ENCODE assay signal across 8 cellular contexts in the genomic region with DNA sequence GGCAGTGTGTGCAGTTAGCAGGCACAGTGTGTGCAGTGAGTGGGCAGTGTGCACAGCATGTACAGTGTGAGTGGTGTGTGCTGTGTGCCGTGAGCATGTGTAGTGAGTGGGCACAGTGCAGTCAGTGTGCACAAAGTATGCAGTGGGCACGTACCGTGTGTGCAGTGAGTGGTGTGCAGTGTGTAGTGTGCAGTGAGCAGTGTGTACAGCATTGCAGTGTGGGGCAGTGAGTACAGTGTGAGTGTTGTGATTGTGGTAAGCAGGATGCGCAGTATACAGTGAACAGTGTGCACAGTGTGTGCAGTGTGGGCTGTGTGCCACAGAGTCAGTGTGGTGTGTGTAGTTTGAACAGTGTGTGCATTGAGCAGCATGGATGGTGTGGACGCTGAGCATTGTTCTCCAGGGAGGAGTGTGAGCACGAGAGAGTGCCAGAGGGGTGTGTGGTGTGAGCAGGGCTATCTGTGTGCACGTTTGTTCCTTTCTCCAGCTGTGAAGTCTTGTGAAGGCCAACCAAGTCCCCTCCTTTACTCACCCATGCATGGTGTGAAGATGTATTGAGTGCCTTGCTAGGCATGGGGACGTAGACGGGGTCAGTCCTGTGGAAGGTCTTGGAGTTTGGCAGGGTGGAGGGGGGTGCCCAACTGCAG. TPM values are rescaled to one million over a fixed set of nuclear protein-coding genes. Genes with fewer than 3 reads are reported as not detected.
DNase-seq lines count a peak whose midpoint lies in the region; ATAC-seq, FAIRE-seq and TF ChIP-seq lines count a peak whose summit lies in the region.

No MANE protein-coding gene starts in this region.

- no peak overlapping the region for H3K14ac ChIP-seq in H1 (ENCODE audit: insufficient read length)

- peak overlapping the region; percentile 11; the same call in 1 of the 2 replicates for H2AK5ac ChIP-seq in H1 (ENCODE audit: low read depth, low read length)

- H3K4me3 ChIP-seq in ACC112 (ENCODE audit: low read depth, low read length) (peak overlapping the region; percentile 71), H1 (ENCODE audit: extremely low read depth in 1 of 4, insufficient read depth in 2 of 4, low read depth in 3 of 4, low read length in 4 of 4) (peak overlapping the region; percentile 51 to 70 (median 62))

- no peak for TF ChIP-seq EP300 in H1 (IDR thresholded peaks at IDR 0.05; ENCODE audit: borderline replicate concordance in 1 of 2, low read depth in 2 of 2, low read length in 2 of 2)

- TF ChIP-seq CTCF in H1 (IDR thresholded peaks at IDR 0.05; ENCODE audit: control extremely low read depth in 1 of 3, insufficient read depth in 1 of 3, low read depth in 1 of 3, low read length in 3 of 3) (no peak), nephron (IDR thresholded peaks at IDR 0.05; ENCODE audit: unreplicated experiment in 3 of 3) (no peak)

- H2AFZ ChIP-seq in ACC112 (ENCODE audit: low read length, unreplicated experiment) (no peak overlapping the region), H1 (ENCODE audit: low read length) (no peak overlapping the region)

- no peak overlapping the region for H3K27ac ChIP-seq in ACC112 (ENCODE audit: low read depth, low read length)
- no peak overlapping the region for H3K27ac ChIP-seq in H1 (ENCODE audit: low read depth, low read length)

- 88% methylated on average over 9 of the region's 9 CpGs; no CpG with 5 or more reads in 1 of the 2 experiments for WGBS in H1 (ENCODE audit: extremely low coverage in 1 of 2, insufficient coverage in 1 of 2, insufficient read length in 1 of 2, insufficient replicate concordance in 2 of 2, low coverage in 1 of 2, low lambda C conversion rate in 2 of 2, missing lambda C conversion rate in 1 of 2), 2 experiments

- POLR2A ChIA-PET in H1 (lab: Charles Lee; ENCODE audit: partially characterized antibody), result no interaction called here

- H3K4me1 ChIP-seq in ACC112 (ENCODE audit: control insufficient read depth, insufficient read depth, low read length, unreplicated experiment) (no peaks in the 10 kb centered on the region), H1 (replicated peaks in 1 of 4; ENCODE audit: control insufficient read depth in 3 of 4, insufficient read depth in 4 of 4, low read length in 3 of 4) (peaks cover 0 to 16% (median 9%) of the 10 kb centered on the region in 4 experiments; a peak in 6 of 7 replicates)

- DNase-seq in HTR-8/SVneo (ENCODE audit: insufficient read length, low spot score) (no peak), H1 (ENCODE audit: low read depth in 1 of 2, low spot score in 2 of 2) (no peak)

- no peak overlapping the region for H3K56ac ChIP-seq in H1 (replicated peaks; ENCODE audit: insufficient read length, low read depth, low read length)

- H3K27ac Mint-ChIP-seq in nephron, result no peak overlapping the region

- peaks cover 19% of the 10 kb centered on the region for H3K36me3 Mint-ChIP-seq in nephron (ENCODE audit: low read depth)

- FAIRE-seq in HTR-8/SVneo (lab: Jason Lieb, UNC), result peak; percentile 97
- FAIRE-seq in H1 (lab: Jason Lieb, UNC), result no peak

- H3K9ac ChIP-seq in H1 (replicated peaks in 1 of 4; ENCODE audit: extremely low read depth in 1 of 4, low read depth in 3 of 4, low read length in 3 of 4), result peak overlapping the region in 2 of 4 experiments; percentile 22 to 51; a peak in 3 of 7 replicates

- H3K18ac ChIP-seq in H1 (ENCODE audit: extremely low read depth, low read length), result no peak overlapping the region

- no peak overlapping the region for H4K5ac ChIP-seq in H1 (ENCODE audit: insufficient read length, low read depth, low read length)

- CTCF ChIA-PET in H1 (lab: Charles Lee; ENCODE audit: partially characterized antibody), result interaction anchor here (1.0 to 5.3 kb wide), 7 partner anchors 16 to 113 kb away, joined by 3 to 27 read pairs (median 4); partner anchors contain the start of gene SYCE3

- H2BK15ac ChIP-seq in H1 (ENCODE audit: low read length), result peak overlapping the region; percentile 33; the same call in 1 of the 2 replicates

- no peak for TF ChIP-seq RAD21 in H1 (IDR thresholded peaks at IDR 0.05 in 1 of 2, conservative IDR thresholded peaks at IDR 0.05 in 1 of 2; ENCODE audit: low read depth in 2 of 2, low read length in 2 of 2)

- H3K23ac ChIP-seq in H1 (ENCODE audit: insufficient read length), result no peak overlapping the region

- H2BK5ac ChIP-seq in H1 (ENCODE audit: low read depth, low read length), result peak overlapping the region; percentile 1; the same call in 1 of the 2 replicates

- peaks cover 19% of the 10 kb centered on the region for H3K27me3 Mint-ChIP-seq in nephron (ENCODE audit: low read depth)

- H3K36me3 ChIP-seq in ACC112 (ENCODE audit: insufficient read depth, low read length) (no peaks in the 10 kb centered on the region), H1 (ENCODE audit: control insufficient read depth in 2 of 4, insufficient read depth in 4 of 4, low read length in 3 of 4) (peaks cover 0 to 3% (median 0%) of the 10 kb centered on the region in 4 experiments; a peak in 2 of 8 replicates)

- no peaks in the 10 kb centered on the region for H3K9me3 Mint-ChIP-seq in nephron

- no peak for ATAC-seq in GM18861 (IDR thresholded peaks at IDR 0.05; ENCODE audit: unreplicated experiment)
- ATAC-seq in esophagus mucosa, result no peak
- ATAC-seq in HG03439 (IDR thresholded peaks at IDR 0.05; ENCODE audit: unreplicated experiment), result no peak
- ATAC-seq in GM21576 (IDR thresholded peaks at IDR 0.05; ENCODE audit: unreplicated experiment), result no peak

- peaks cover 5% of the 10 kb centered on the region; the same call in 1 of the 2 replicates for H3K79me1 ChIP-seq in H1 (ENCODE audit: low read depth, low read length)

- peaks cover 13% of the 10 kb centered on the region for H3K4me1 Mint-ChIP-seq in nephron

- peaks cover 12 to 14% of the 10 kb centered on the region in 2 experiments for H4K20me1 ChIP-seq in H1 (replicated peaks in 1 of 2; ENCODE audit: control insufficient read depth in 1 of 2, insufficient read depth in 2 of 2, low read length in 2 of 2)

- H2BK120ac ChIP-seq in H1 (replicated peaks; ENCODE audit: low read depth, low read length), result no peak overlapping the region

- no peaks in the 10 kb centered on the region for H3K79me2 ChIP-seq in ACC112 (ENCODE audit: control insufficient read depth, insufficient read depth, low read length, unreplicated experiment)
- H3K79me2 ChIP-seq in H1 (ENCODE audit: control insufficient read depth in 1 of 2, insufficient read depth in 2 of 2, low read length in 2 of 2), result peaks cover 0 to 5% of the 10 kb centered on the region in 2 experiments; a peak in 1 of 4 replicates

- H3K23me2 ChIP-seq in H1 (ENCODE audit: low read depth, low read length), result peaks cover 13% of the 10 kb centered on the region

- H3K9me3 ChIP-seq in H1 (ENCODE audit: insufficient read depth in 2 of 2, low read depth in 1 of 2, low read length in 1 of 2), result no peaks in the 10 kb centered on the region

- peak overlapping the region; percentile 5; the same call in 1 of the 2 replicates for H2BK12ac ChIP-seq in H1 (ENCODE audit: low read depth, low read length)

- H3K4me3 Mint-ChIP-seq in nephron, result peak overlapping the region; percentile 74 to 80 (median 79)

- H4K91ac ChIP-seq in H1 (replicated peaks; ENCODE audit: insufficient read length, low read length), result peak overlapping the region; percentile 1

- H3K4me2 ChIP-seq in H1 (ENCODE audit: insufficient read depth in 1 of 2, low read depth in 2 of 2, low read length in 2 of 2), result peak overlapping the region; percentile 82 to 97

- peak overlapping the region; percentile 19 for H3K4ac ChIP-seq in H1 (replicated peaks; ENCODE audit: insufficient read length, low read depth, low read length)

- H2BK20ac ChIP-seq in H1 (ENCODE audit: low read length), result no peak overlapping the region

- TF ChIP-seq POLR2A in H1 (IDR thresholded peaks at IDR 0.05; ENCODE audit: control extremely low read depth in 1 of 2, low read depth in 2 of 2, low read length in 2 of 2), result no peak

- H3K27me3 ChIP-seq in ACC112 (ENCODE audit: insufficient read depth, low read length) (peaks cover 3% of the 10 kb centered on the region; the same call in 1 of the 2 replicates), H1 (replicated peaks in 1 of 4; ENCODE audit: control insufficient read depth in 3 of 4, extremely low read depth in 1 of 4, insufficient read depth in 3 of 4, low read length in 3 of 4) (peaks cover 3 to 21% (median 16%) of the 10 kb centered on the region in 4 experiments)

- H4K8ac ChIP-seq in H1 (ENCODE audit: extremely low read depth, insufficient read depth, low read length), result peak overlapping the region; percentile 35; the same call in 1 of the 2 replicates

TF ChIP-seq in H1, 55 proteins besides CTCF, POLR2A, EP300 and RAD21:
- TF ChIP-seq KDM1A (IDR thresholded peaks at IDR 0.05; ENCODE audit: borderline replicate concordance, low read length) (no peak), CHD1 (IDR thresholded peaks at IDR 0.05; ENCODE audit: low read depth, low read length) (no peak), SUZ12 (IDR thresholded peaks at IDR 0.05; ENCODE audit: low read length) (no peak), SP2 (IDR thresholded peaks at IDR 0.05; ENCODE audit: low read length) (no peak), SP1 (IDR thresholded peaks at IDR 0.05; ENCODE audit: low read depth, low read length) (no peak), FOSL1 (IDR thresholded peaks at IDR 0.05; ENCODE audit: insufficient read depth, low read depth, low read length) (no peak), PHF8 (conservative IDR thresholded peaks at IDR 0.05; ENCODE audit: low read depth, low read length) (no peak)

RNA-seq across cellular contexts. Expression of gene SHANK3, which starts 3.1 kb away (rescaled TPM):
- 6.0 and 6.3 TPM in 2 replicates for total RNA-seq in H1 (2021; fragmentation: NEBNext Ultra II Directional; extraction: Animal tissue kit (Norgen Biotek cat#: 25700))
- polyA plus RNA-seq in H1 (2011; rRNA removed), result 1.5 and 2.8 TPM in 2 replicates
- polyA plus RNA-seq in H1 (2011; cell fraction: cytosol; rRNA removed), result 2.0 TPM
- 5.4 TPM for polyA plus RNA-seq in H1 (2011; cell fraction: nucleus; rRNA removed)
- polyA plus RNA-seq in H1 (2012, experiment 1 of 2), result 2.9 to 5.2 TPM (median 4.1 TPM) in 4 replicates
- 2.5 TPM for polyA plus RNA-seq in H1 (2012, experiment 2 of 2)
- polyA plus RNA-seq in H1 (2013, experiment 1 of 2), result 1.7 TPM
- 1.7 TPM for polyA plus RNA-seq in H1 (2013, experiment 2 of 2)
- polyA minus RNA-seq in H1 (2011; rRNA and poly(A)+ RNA removed), result 1.4 and 2.2 TPM in 2 replicates
- 2.9 TPM for polyA minus RNA-seq in H1 (2011; cell fraction: cytosol; rRNA and poly(A)+ RNA removed)
- polyA minus RNA-seq in H1 (2011; cell fraction: nucleus; rRNA and poly(A)+ RNA removed), result 4.6 TPM
- total RNA-seq in esophagus mucosa, result 5.9 TPM

RNA-seq across cellular contexts. Expression of gene ARSA, which starts 47.7 kb away (rescaled TPM):
- 7.7 and 9.8 TPM in 2 replicates for total RNA-seq in H1 (2021; fragmentation: NEBNext Ultra II Directional; extraction: Animal tissue kit (Norgen Biotek cat#: 25700))
- polyA plus RNA-seq in H1 (2011; rRNA removed), result 10.1 and 14.3 TPM in 2 replicates
- 8.5 TPM for polyA plus RNA-seq in H1 (2011; cell fraction: cytosol; rRNA removed)
- polyA plus RNA-seq in H1 (2011; cell fraction: nucleus; rRNA removed), result 49.1 TPM
- polyA plus RNA-seq in H1 (2012, experiment 1 of 2), result 8.3 to 12.4 TPM (median 11.3 TPM) in 4 replicates
- polyA plus RNA-seq in H1 (2012, experiment 2 of 2), result 10.7 TPM
- 9.1 TPM for polyA plus RNA-seq in H1 (2013, experiment 1 of 2)
- 8.0 TPM for polyA plus RNA-seq in H1 (2013, experiment 2 of 2)
- 4.2 and 4.7 TPM in 2 replicates for polyA minus RNA-seq in H1 (2011; rRNA and poly(A)+ RNA removed)
- 7.0 TPM for polyA minus RNA-seq in H1 (2011; cell fraction: cytosol; rRNA and poly(A)+ RNA removed)
- polyA minus RNA-seq in H1 (2011; cell fraction: nucleus; rRNA and poly(A)+ RNA removed), result 12.1 TPM
- 30.1 TPM for total RNA-seq in esophagus mucosa
